ENCODE assay signal across 22 cellular contexts in genomic region chr9:91890662-91891061, GRCh38. TPM values are rescaled to one million over a fixed set of nuclear protein-coding genes. Genes with fewer than 3 reads are reported as not detected.
"Had no signal": no experiment of that assay in that cellular context is flagged by ENCODE, and none has a peak within 500 bp of the region (broad histone marks: within the 10 kb centered on the region; RNA-seq: fewer than 3 reads in every experiment).

No MANE protein-coding gene starts in this region.

- H3K27ac Mint-ChIP-seq: natural killer cell; progenitor cell of endocrine pancreas; stimulated activated memory B cell treated with anti-CD40 and anti-IgM and Interleukin-4, amounts not matched to agents 10 μg/mL and 1 μg/mL and 100 μg/mL, for 72 hours; stimulated activated naive CD8-positive, alpha-beta T cell treated with anti-CD3 and anti-CD28 coated beads, Interleukin-15, Interleukin-2, amounts not matched to agents 100 ng/mL and 50 ng/mL, for 24 hours had no signal

- H3K27me3 ChIP-seq: gastrocnemius medialis, ovary, testis, tibial nerve, upper lobe of right lung had no signal

- H3K36me3 ChIP-seq: gastrocnemius medialis, heart right ventricle, ovary, tibial nerve, upper lobe of right lung had no signal

- H3K4me1 Mint-ChIP-seq: natural killer cell; stimulated activated memory B cell treated with anti-CD40 and anti-IgM and Interleukin-4, amounts not matched to agents 10 μg/mL and 1 μg/mL and 100 μg/mL, for 72 hours had no signal

- H3K36me3 Mint-ChIP-seq: natural killer cell; stimulated activated memory B cell treated with anti-CD40 and anti-IgM and Interleukin-4, amounts not matched to agents 10 μg/mL and 1 μg/mL and 100 μg/mL, for 72 hours had no signal

- H3K9me3 Mint-ChIP-seq: natural killer cell; stimulated activated memory B cell treated with anti-CD40 and anti-IgM and Interleukin-4, amounts not matched to agents 10 μg/mL and 1 μg/mL and 100 μg/mL, for 72 hours; stimulated activated naive CD8-positive, alpha-beta T cell treated with anti-CD3 and anti-CD28 coated beads, Interleukin-15, Interleukin-2, amounts not matched to agents 100 ng/mL and 50 ng/mL, for 24 hours had no signal

- H3K27ac ChIP-seq: gastrocnemius medialis, heart right ventricle, tibial nerve, upper lobe of right lung had no signal

- H3K4me3 Mint-ChIP-seq: natural killer cell; stimulated activated memory B cell treated with anti-CD40 and anti-IgM and Interleukin-4, amounts not matched to agents 10 μg/mL and 1 μg/mL and 100 μg/mL, for 72 hours; stimulated activated naive CD8-positive, alpha-beta T cell treated with anti-CD3 and anti-CD28 coated beads, Interleukin-15, Interleukin-2, amounts not matched to agents 100 ng/mL and 50 ng/mL, for 24 hours had no signal

- H3K4me3 ChIP-seq: gastrocnemius medialis, heart right ventricle, ovary, testis, tibial nerve, upper lobe of right lung had no signal

- H3K9me3 ChIP-seq: gastrocnemius medialis, heart right ventricle, ovary, testis, tibial nerve, upper lobe of right lung had no signal

- ATAC-seq: esophagus mucosa; gastrocnemius medialis; heart right ventricle; left lobe of liver; natural killer cell; right cardiac atrium; stimulated activated memory B cell treated with anti-CD40 and anti-IgM and Interleukin-4, amounts not matched to agents 10 μg/mL and 1 μg/mL and 100 μg/mL, for 72 hours; upper lobe of right lung had no signal

- H3K4me1 ChIP-seq: gastrocnemius medialis, tibial nerve had no signal

- DNase-seq: central memory CD4-positive, alpha-beta T cell; cortex of kidney; effector memory CD4-positive, alpha-beta T cell; gastrocnemius medialis; heart right ventricle; hypothalamus; kidney glomerular epithelial cell; mammary epithelial cell; natural killer cell; ovary; right cardiac atrium; stimulated activated CD4-positive, alpha-beta T cell treated with anti-CD3 and anti-CD28 coated beads, Interleukin-4, amount 100 ng/mL, for 1 hour; stimulated activated CD8-positive, alpha-beta memory T cell treated with anti-CD3 and anti-CD28 coated beads, Interleukin-4, amount 100 ng/mL, for 48 hours; testis; upper lobe of right lung had no signal

RNA-seq across cellular contexts. Expression of gene ROR2, which starts 59.4 kb away (rescaled TPM):
- total RNA-seq: mononuclear cell had no signal
